Comparison of ENCODE assay signal across 22 cellular contexts in genomic region chr9:16282718-16283117, GRCh38.
"Had no signal": no experiment of that assay in that cellular context is flagged by ENCODE, and none has a peak within 500 bp of the region (broad histone marks: within the 10 kb centered on the region; RNA-seq: fewer than 3 reads in every experiment).

No MANE protein-coding gene starts in this region.

- H3K4me1 ChIP-seq: ascending aorta, body of pancreas had no signal

- DNase-seq: activated CD4-positive, alpha-beta memory T cell treated with anti-CD3 and anti-CD28 coated beads for 36 hours; activated CD4-positive, alpha-beta T cell treated with anti-CD3 and anti-CD28 coated beads, Interleukin-2, amount 10 ng/mL, durations not matched to agents 7 days and 5 days; activated CD4-positive, CD25-positive, alpha-beta regulatory T cell; activated CD8-positive, alpha-beta memory T cell treated with anti-CD3 and anti-CD28 coated beads for 24 hours; activated effector memory CD4-positive, alpha-beta T cell treated with anti-CD3 and anti-CD28 coated beads, Interleukin-2, amount 50 U/mL, for 16 hours; activated naive CD4-positive, alpha-beta T cell treated with Interleukin-2 at 50 U/mL for 16 hours; activated naive CD8-positive, alpha-beta T cell treated with anti-CD3 and anti-CD28 coated beads, Interleukin-2, amount 50 U/mL, for 24 hours; activated T-cell treated with anti-CD3 and anti-CD28 coated beads, Interleukin-2, amount 50 U/mL, for 4 hours; amniotic stem cell; body of pancreas; Kasumi-1; KBM-7; NCI-H1436 treated with DMSO at 0.1 percent for 48 hours; NCI-H187; NCI-H2081; NCI-H510A treated with DMSO at 0.1 percent for 48 hours; NCI-H69; T-cell; T-helper 2 cell had no signal

- H3K27me3 ChIP-seq: ascending aorta, body of pancreas had no signal

- H3K27ac ChIP-seq: ascending aorta, body of pancreas, SK-N-MC had no signal

- ATAC-seq: activated naive CD4-positive, alpha-beta T cell treated with anti-CD3 and anti-CD28 coated beads, Interleukin-2, amount 50 U/mL, for 72 hours; activated T-cell treated with anti-CD3 and anti-CD28 coated beads, Interleukin-2, amount 50 U/mL, for 4 hours; body of pancreas; T-cell had no signal

- H3K4me3 ChIP-seq: ascending aorta, body of pancreas, SK-N-MC had no signal

- H3K9me3 ChIP-seq: ascending aorta, body of pancreas had no signal

- H3K36me3 ChIP-seq: ascending aorta had no signal
